ENCODE assay signal across 1 cellular context in the genomic region with DNA sequence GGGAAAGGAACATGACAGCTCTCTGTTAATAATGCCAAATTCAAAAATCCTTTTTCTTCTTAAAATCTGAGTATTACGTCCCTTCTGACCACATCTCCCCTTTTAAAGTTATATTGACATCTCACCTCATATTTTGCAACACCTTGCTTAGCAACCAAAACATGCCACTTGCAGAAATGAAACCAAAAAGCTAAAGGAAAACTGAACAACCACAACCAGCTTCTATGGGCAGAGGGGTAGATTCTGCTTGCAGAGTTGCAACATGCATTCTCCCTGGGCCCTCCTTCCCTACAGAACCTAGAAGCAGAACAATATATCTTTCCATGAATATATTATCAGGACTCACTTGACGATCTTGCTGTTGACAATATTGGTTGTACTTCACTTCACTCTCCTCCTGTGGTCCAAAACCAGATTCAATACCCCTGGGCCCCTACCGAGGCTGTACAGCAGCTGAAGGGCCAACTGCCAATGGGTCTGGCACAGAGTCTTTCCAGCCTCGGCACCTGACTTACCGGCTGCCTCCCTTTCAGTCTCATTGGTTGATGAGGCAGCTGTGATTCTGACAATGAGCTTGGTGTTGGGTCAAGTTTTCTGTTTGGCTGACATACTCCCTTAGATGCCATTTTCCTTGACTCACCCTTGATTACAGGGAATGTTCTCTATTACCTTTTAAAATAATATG.
TF ChIP-seq lines count a peak whose summit lies in the region.

No MANE protein-coding gene starts in this region.

TF ChIP-seq in SK-N-SH, 30 proteins besides CTCF, POLR2A, EP300 and RAD21 (continued from another document):
- TF ChIP-seq, protein P1, sequence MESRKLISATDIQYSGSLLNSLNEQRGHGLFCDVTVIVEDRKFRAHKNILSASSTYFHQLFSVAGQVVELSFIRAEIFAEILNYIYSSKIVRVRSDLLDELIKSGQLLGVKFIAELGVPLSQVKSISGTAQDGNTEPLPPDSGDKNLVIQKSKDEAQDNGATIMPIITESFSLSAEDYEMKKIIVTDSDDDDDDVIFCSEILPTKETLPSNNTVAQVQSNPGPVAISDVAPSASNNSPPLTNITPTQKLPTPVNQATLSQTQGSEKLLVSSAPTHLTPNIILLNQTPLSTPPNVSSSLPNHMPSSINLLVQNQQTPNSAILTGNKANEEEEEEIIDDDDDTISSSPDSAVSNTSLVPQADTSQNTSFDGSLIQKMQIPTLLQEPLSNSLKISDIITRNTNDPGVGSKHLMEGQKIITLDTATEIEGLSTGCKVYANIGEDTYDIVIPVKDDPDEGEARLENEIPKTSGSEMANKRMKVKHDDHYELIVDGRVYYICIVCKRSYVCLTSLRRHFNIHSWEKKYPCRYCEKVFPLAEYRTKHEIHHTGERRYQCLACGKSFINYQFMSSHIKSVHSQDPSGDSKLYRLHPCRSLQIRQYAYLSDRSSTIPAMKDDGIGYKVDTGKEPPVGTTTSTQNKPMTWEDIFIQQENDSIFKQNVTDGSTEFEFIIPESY (IDR thresholded peaks at IDR 0.05; ENCODE audit: borderline replicate concordance, low read depth) = no peak
- no peak for TF ChIP-seq RCOR1 (IDR thresholded peaks at IDR 0.05; ENCODE audit: low read length)
- no peak for TF ChIP-seq FOXJ3 (CRISPR knock-in tag; IDR thresholded peaks at IDR 0.05)
- no peak for TF ChIP-seq GATA2 (CRISPR knock-in tag; IDR thresholded peaks at IDR 0.05)
- TF ChIP-seq SIN3A (IDR thresholded peaks at IDR 0.05; ENCODE audit: borderline replicate concordance, low read depth, low read length) = no peak
- TF ChIP-seq CHD2 (IDR thresholded peaks at IDR 0.05; ENCODE audit: low read length, partially characterized antibody) = no peak
- no peak for TF ChIP-seq FOSL2 (IDR thresholded peaks at IDR 0.05; ENCODE audit: borderline replicate concordance, low read depth)
- TF ChIP-seq FOXM1 (IDR thresholded peaks at IDR 0.05; ENCODE audit: low read depth) = no peak
- TF ChIP-seq, protein P2, sequence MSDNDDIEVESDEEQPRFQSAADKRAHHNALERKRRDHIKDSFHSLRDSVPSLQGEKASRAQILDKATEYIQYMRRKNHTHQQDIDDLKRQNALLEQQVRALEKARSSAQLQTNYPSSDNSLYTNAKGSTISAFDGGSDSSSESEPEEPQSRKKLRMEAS (IDR thresholded peaks at IDR 0.05; ENCODE audit: low read depth) = no peak
- TF ChIP-seq, protein P3, sequence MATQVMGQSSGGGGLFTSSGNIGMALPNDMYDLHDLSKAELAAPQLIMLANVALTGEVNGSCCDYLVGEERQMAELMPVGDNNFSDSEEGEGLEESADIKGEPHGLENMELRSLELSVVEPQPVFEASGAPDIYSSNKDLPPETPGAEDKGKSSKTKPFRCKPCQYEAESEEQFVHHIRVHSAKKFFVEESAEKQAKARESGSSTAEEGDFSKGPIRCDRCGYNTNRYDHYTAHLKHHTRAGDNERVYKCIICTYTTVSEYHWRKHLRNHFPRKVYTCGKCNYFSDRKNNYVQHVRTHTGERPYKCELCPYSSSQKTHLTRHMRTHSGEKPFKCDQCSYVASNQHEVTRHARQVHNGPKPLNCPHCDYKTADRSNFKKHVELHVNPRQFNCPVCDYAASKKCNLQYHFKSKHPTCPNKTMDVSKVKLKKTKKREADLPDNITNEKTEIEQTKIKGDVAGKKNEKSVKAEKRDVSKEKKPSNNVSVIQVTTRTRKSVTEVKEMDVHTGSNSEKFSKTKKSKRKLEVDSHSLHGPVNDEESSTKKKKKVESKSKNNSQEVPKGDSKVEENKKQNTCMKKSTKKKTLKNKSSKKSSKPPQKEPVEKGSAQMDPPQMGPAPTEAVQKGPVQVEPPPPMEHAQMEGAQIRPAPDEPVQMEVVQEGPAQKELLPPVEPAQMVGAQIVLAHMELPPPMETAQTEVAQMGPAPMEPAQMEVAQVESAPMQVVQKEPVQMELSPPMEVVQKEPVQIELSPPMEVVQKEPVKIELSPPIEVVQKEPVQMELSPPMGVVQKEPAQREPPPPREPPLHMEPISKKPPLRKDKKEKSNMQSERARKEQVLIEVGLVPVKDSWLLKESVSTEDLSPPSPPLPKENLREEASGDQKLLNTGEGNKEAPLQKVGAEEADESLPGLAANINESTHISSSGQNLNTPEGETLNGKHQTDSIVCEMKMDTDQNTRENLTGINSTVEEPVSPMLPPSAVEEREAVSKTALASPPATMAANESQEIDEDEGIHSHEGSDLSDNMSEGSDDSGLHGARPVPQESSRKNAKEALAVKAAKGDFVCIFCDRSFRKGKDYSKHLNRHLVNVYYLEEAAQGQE (IDR thresholded peaks at IDR 0.05; ENCODE audit: low read depth, low read length) = no peak
- TF ChIP-seq EZH2phosphoT487 (IDR thresholded peaks at IDR 0.05; ENCODE audit: borderline replicate concordance, low read depth) = no peak
- no peak for TF ChIP-seq POLR2AphosphoS5 (IDR thresholded peaks at IDR 0.05; ENCODE audit: low read depth, low read length)
- TF ChIP-seq TAF1 (IDR thresholded peaks at IDR 0.05; ENCODE audit: borderline replicate concordance, low read depth, low read length) = no peak
